ENCODE assay signal across 15 cellular contexts in the genomic region with DNA sequence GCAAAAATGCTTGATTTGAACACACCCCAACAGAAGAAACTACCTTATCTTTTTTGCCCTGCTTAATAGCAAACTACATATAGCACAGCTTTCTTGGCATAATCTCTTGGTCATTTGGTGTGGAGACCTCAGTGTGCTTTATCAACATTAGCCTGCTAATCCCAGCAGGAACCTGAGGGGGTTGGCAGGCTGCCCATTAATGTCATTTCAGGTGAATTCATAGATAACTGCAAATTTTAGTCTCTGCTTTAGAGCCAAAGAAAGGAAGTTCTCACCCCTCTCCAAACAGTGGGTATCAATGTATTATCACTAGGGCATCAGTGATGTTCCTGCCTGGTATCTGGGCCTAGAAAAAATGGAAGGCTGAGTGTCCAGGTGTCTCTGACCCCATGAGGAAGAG.
DNase-seq lines count a peak whose midpoint lies in the region; ATAC-seq and TF ChIP-seq lines count a peak whose summit lies in the region.
"Had no signal": no experiment of that assay in that cellular context is flagged by ENCODE, and none has a peak within 500 bp of the region (broad histone marks: within the 10 kb centered on the region; RNA-seq: fewer than 3 reads in every experiment).

No MANE protein-coding gene starts in this region.

- H3K4me3 ChIP-seq in breast epithelium (no peak overlapping the region), PC-9 (no peak overlapping the region)
- H3K4me3 ChIP-seq: GM12878 had no signal

- BruUV-seq in MCF 10A (replicated peaks; lab: Mats Ljungman, UMichigan): no TSS peak
- BruUV-seq in PC-9 (replicated peaks; lab: Mats Ljungman, UMichigan): no TSS peak

- intact Hi-C loops in MCF 10A (cut with micrococcal nuclease) (no loop called here), breast epithelium (cut with DNase I; ENCODE audit: low total_unique reads) (no loop called here), PC-9 (cut with micrococcal nuclease; ENCODE audit: unreplicated experiment) (no loop called here)

- H3K27me3 Mint-ChIP-seq in MCF 10A (ENCODE audit: insufficient read depth, unreplicated experiment): no peaks in the 10 kb centered on the region

- no peaks in the 10 kb centered on the region for H3K9me2 ChIP-seq in PC-9 (ENCODE audit: insufficient read depth)

- no peak for TF ChIP-seq POLR2A in breast epithelium (IDR thresholded peaks at IDR 0.05)

- TF ChIP-seq CTCF in MCF 10A (IDR thresholded peaks at IDR 0.05; ENCODE audit: unreplicated experiment) (no peak), breast epithelium (IDR thresholded peaks at IDR 0.05) (no peak), PC-9 (conservative IDR thresholded peaks at IDR 0.05) (no peak)

- H2AFZ ChIP-seq in PC-9: no peak overlapping the region

- no peak for ATAC-seq in GM21717 (IDR thresholded peaks at IDR 0.05; ENCODE audit: unreplicated experiment)
- ATAC-seq: GM12878 had no signal

- H3K4me1 Mint-ChIP-seq in MCF 10A (ENCODE audit: insufficient read depth, unreplicated experiment): peaks cover 10% of the 10 kb centered on the region

- H3K79me2 ChIP-seq in PC-9 (ENCODE audit: low read depth): no peaks in the 10 kb centered on the region

- H3K27ac ChIP-seq in breast epithelium (no peak overlapping the region), PC-9 (no peak overlapping the region)

- H3K4me2 ChIP-seq in PC-9: no peak overlapping the region

- H3K4me1 ChIP-seq in breast epithelium: no peaks in the 10 kb centered on the region
- H3K4me1 ChIP-seq in PC-9 (replicated peaks; ENCODE audit: insufficient read depth): no peaks in the 10 kb centered on the region

- no peaks in the 10 kb centered on the region for H3F3A ChIP-seq in PC-9 (ENCODE audit: insufficient read depth, low read depth)

- no peaks in the 10 kb centered on the region for H4K20me1 ChIP-seq in PC-9 (ENCODE audit: insufficient read depth)

- H3K4me3 Mint-ChIP-seq in MCF 10A (ENCODE audit: unreplicated experiment): no peak overlapping the region

- peak overlapping the region; percentile 33 for H3K27ac Mint-ChIP-seq in MCF 10A (ENCODE audit: low read depth, unreplicated experiment)

- CTCF ChIA-PET in MCF 10A (lab: Yijun Ruan, JAX) (interaction anchor here (0.7 to 1.3 kb wide), 3 partner anchors 15 to 488 kb away, joined by 3 to 5 read pairs (median 3); no protein-coding TSS in a partner anchor), PC-9 (lab: Charles Lee) (no interaction called here)

- H3K27me3 ChIP-seq in breast epithelium: no peaks in the 10 kb centered on the region
- peaks cover 28% of the 10 kb centered on the region; the same call in 1 of the 2 replicates for H3K27me3 ChIP-seq in PC-9 (ENCODE audit: insufficient read depth, low read depth)

- POLR2A ChIA-PET in MCF 10A (lab: Yijun Ruan, JAX) (no interaction called here), PC-9 (lab: Charles Lee; ENCODE audit: unreplicated experiment) (no interaction called here)

- H3K36me3 ChIP-seq in breast epithelium (no peaks in the 10 kb centered on the region), PC-9 (ENCODE audit: low read depth) (no peaks in the 10 kb centered on the region)

- H3K36me3 Mint-ChIP-seq in MCF 10A (ENCODE audit: insufficient read depth, unreplicated experiment): no peaks in the 10 kb centered on the region

- H3K9me3 Mint-ChIP-seq in MCF 10A (ENCODE audit: unreplicated experiment): peaks cover 3% of the 10 kb centered on the region

- H3K9me3 ChIP-seq in breast epithelium (no peaks in the 10 kb centered on the region), PC-9 (ENCODE audit: insufficient read depth, low read depth) (no peaks in the 10 kb centered on the region)

- no peak for DNase-seq in MCF 10A (ENCODE audit: unreplicated experiment)
- no peak for DNase-seq in breast epithelium (ENCODE audit: low spot score in 2 of 2)
- peak; percentile 32 for DNase-seq in NCI-H2227 treated with DMSO at 0.1 percent for 48 hours (lab: John Stamatoyannopoulos, UW)
- peak; percentile 86 for DNase-seq in cerebellar cortex (ENCODE audit: low spot score)
- no peak for DNase-seq in GM03348 (ENCODE audit: low spot score)
- no peak for DNase-seq in PC-9
- DNase-seq: DMS79 treated with DMSO at 0.1 percent for 48 hours, GOT3, KBM-7, NCI-H1105, NCI-H187, SIG-M5, T-helper 2 cell had no signal

Comparison
In these comparisons a context has a peak if more than half of its experiments do, and no peak if none do; other contexts are left out.
1. DNase-seq: peak in NCI-H2227 treated with DMSO at 0.1 percent for 48 hours (single experiment) and cerebellar cortex (single experiment); none in MCF 10A (single experiment), breast epithelium (0 of 2), GM03348 (single experiment) and PC-9 (0 of 2).